In the genomic region with DNA sequence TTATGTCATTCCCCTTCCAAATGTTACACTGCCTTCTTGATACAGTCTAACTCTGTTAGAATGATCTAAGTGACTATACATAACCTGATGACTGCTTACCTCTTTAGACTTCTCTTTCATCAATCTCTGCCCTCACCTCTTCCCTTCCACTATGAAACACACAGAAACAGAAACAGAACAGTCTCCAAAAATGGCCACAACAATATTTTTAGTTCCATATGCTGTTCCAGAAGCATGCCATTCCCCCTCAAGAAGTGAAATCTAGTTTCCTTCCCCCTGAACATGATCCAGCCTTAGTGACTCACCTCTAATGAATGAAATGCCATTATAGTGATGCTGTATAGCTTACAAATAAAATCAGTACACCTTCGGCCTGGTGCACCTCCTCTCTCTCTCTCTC, we compare ENCODE assay signal across 10 cellular contexts.
DNase-seq lines count a peak whose midpoint lies in the region; ATAC-seq and TF ChIP-seq lines count a peak whose summit lies in the region.
"Had no signal": no experiment of that assay in that cellular context is flagged by ENCODE, and none has a peak within 500 bp of the region (broad histone marks: within the 10 kb centered on the region; RNA-seq: fewer than 3 reads in every experiment).

No MANE protein-coding gene starts in this region.

- no peaks in the 10 kb centered on the region for H3F3A ChIP-seq in GM23338 (replicated peaks; ENCODE audit: low read depth)

- peaks cover 3% of the 10 kb centered on the region for H3K27me3 Mint-ChIP-seq in GM23338 (ENCODE audit: insufficient read depth, low read depth, poor library complexity)

- no peak for TF ChIP-seq CTCF in cardiac fibroblast (IDR thresholded peaks at IDR 0.05; ENCODE audit: low read depth, low read length)
- no peak for TF ChIP-seq CTCF in GM23338 (conservative IDR thresholded peaks at IDR 0.05; ENCODE audit: low read depth in 2 of 2)

- H3K4me3 ChIP-seq in cardiac fibroblast (replicated peaks in 1 of 2; ENCODE audit: low read depth in 2 of 2, low read length in 2 of 2), result no peak overlapping the region
- peak overlapping the region; percentile 14 for H3K4me3 ChIP-seq in skeletal muscle satellite cell (ENCODE audit: low read length)
- H3K4me3 ChIP-seq in GM23338, result no peak overlapping the region

- no peaks in the 10 kb centered on the region for H4K20me1 ChIP-seq in GM23338 (replicated peaks; ENCODE audit: insufficient read depth)

- peaks cover 13% of the 10 kb centered on the region; the same call in 2 of the 3 replicates for H3K4me1 Mint-ChIP-seq in GM23338

- H2AFZ ChIP-seq in GM23338, result no peak overlapping the region
- H2AFZ ChIP-seq: parathyroid adenoma had no signal

- H3K9ac ChIP-seq in skeletal muscle satellite cell (ENCODE audit: low read depth, low read length), result peak overlapping the region; percentile 49
- H3K9ac ChIP-seq: parathyroid adenoma had no signal

- no peaks in the 10 kb centered on the region for H3K9me2 ChIP-seq in GM23338 (ENCODE audit: insufficient read depth)

- H3K27ac Mint-ChIP-seq in GM23338, result no peak overlapping the region

- H3K36me3 Mint-ChIP-seq in GM23338 (ENCODE audit: low read depth), result peaks cover 6% of the 10 kb centered on the region; the same call in 1 of the 3 replicates

- H3K4me3 Mint-ChIP-seq in GM23338, result no peak overlapping the region

- no peak overlapping the region for H3K27ac ChIP-seq in GM23338 (ENCODE audit: low read depth)
- H3K27ac ChIP-seq: parathyroid adenoma had no signal

- no peaks in the 10 kb centered on the region for H3K9me3 ChIP-seq in skeletal muscle satellite cell (replicated peaks; ENCODE audit: low read length)

- H3K27me3 ChIP-seq in skeletal muscle satellite cell (ENCODE audit: control insufficient read depth, insufficient read depth, low read length), result no peaks in the 10 kb centered on the region
- no peaks in the 10 kb centered on the region for H3K27me3 ChIP-seq in GM23338 (ENCODE audit: insufficient read depth)

- H3K79me2 ChIP-seq in GM23338 (replicated peaks; ENCODE audit: insufficient read depth), result no peaks in the 10 kb centered on the region
- H3K79me2 ChIP-seq: parathyroid adenoma had no signal

- peaks cover 11% of the 10 kb centered on the region for H3K9me3 Mint-ChIP-seq in GM23338

- ATAC-seq in GM19324 (IDR thresholded peaks at IDR 0.05; ENCODE audit: low FRiP score, unreplicated experiment) (peak; percentile 53), HG03521 (IDR thresholded peaks at IDR 0.05; ENCODE audit: unreplicated experiment) (peak; percentile 45), GM23338 (no peak)

- no peaks in the 10 kb centered on the region for H3K36me3 ChIP-seq in skeletal muscle satellite cell (ENCODE audit: insufficient read depth, low read length)
- no peaks in the 10 kb centered on the region for H3K36me3 ChIP-seq in GM23338 (ENCODE audit: insufficient read depth)

- DNase-seq in cardiac fibroblast (ENCODE audit: low read depth in 2 of 2) (peak; percentile 74 to 83), epidermal melanocyte (ENCODE audit: insufficient read length, low spot score) (no peak), GM23338 (ENCODE audit: low spot score) (no peak)
- no peak for DNase-seq in effector CD4-positive, alpha-beta T cell
- DNase-seq: activated T-cell treated with anti-CD3 and anti-CD28 coated beads for 4 hours, NCI-H2171 treated with DMSO at 0.1 percent for 48 hours had no signal

- H3K4me1 ChIP-seq in skeletal muscle satellite cell (ENCODE audit: control insufficient read depth, insufficient read depth, low read length) (peaks cover 28% of the 10 kb centered on the region), GM23338 (ENCODE audit: insufficient read depth) (peaks cover 9% of the 10 kb centered on the region)
- H3K4me1 ChIP-seq: parathyroid adenoma had no signal

- peak overlapping the region; percentile 41 for H3K4me2 ChIP-seq in skeletal muscle satellite cell (ENCODE audit: low read length)
- no peak overlapping the region for H3K4me2 ChIP-seq in GM23338

TF ChIP-seq in GM23338, 12 proteins besides CTCF, POLR2A, EP300 and RAD21 (continues in another document):
- TF ChIP-seq CREB1 (CRISPR knock-in tag; IDR thresholded peaks at IDR 0.05; ENCODE audit: low read depth), result no peak
- no peak for TF ChIP-seq NANOG (IDR thresholded peaks at IDR 0.05; ENCODE audit: borderline replicate concordance)
- no peak for TF ChIP-seq EZH2 (IDR thresholded peaks at IDR 0.05; ENCODE audit: low read depth, unreplicated experiment)
- TF ChIP-seq POLR2AphosphoS5 (IDR thresholded peaks at IDR 0.05; ENCODE audit: low read depth), result no peak
- TF ChIP-seq ZNF114 (CRISPR knock-in tag; IDR thresholded peaks at IDR 0.05), result no peak
- TF ChIP-seq REST (IDR thresholded peaks at IDR 0.05; ENCODE audit: unreplicated experiment), result no peak
- TF ChIP-seq EZH2phosphoT487 (IDR thresholded peaks at IDR 0.05; ENCODE audit: unreplicated experiment), result no peak
- TF ChIP-seq, protein P1, sequence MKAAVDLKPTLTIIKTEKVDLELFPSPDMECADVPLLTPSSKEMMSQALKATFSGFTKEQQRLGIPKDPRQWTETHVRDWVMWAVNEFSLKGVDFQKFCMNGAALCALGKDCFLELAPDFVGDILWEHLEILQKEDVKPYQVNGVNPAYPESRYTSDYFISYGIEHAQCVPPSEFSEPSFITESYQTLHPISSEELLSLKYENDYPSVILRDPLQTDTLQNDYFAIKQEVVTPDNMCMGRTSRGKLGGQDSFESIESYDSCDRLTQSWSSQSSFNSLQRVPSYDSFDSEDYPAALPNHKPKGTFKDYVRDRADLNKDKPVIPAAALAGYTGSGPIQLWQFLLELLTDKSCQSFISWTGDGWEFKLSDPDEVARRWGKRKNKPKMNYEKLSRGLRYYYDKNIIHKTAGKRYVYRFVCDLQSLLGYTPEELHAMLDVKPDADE (IDR thresholded peaks at IDR 0.05), result no peak
- TF ChIP-seq ZNF331 (CRISPR knock-in tag; IDR thresholded peaks at IDR 0.05; ENCODE audit: low read depth), result no peak
- no peak for TF ChIP-seq STAT1 (IDR thresholded peaks at IDR 0.05; ENCODE audit: unreplicated experiment)
- TF ChIP-seq JUNB (IDR thresholded peaks at IDR 0.05; ENCODE audit: unreplicated experiment), result no peak

Comparison
In these comparisons a context has a peak if more than half of its experiments do, and no peak if none do; other contexts are left out.
1. DNase-seq: peak in cardiac fibroblast (2 of 2); none in epidermal melanocyte (single experiment), effector CD4-positive, alpha-beta T cell (single experiment) and GM23338 (single experiment).